ENCODE assay signal across 6 cellular contexts in genomic region chr22:47167921-47168320, GRCh38.
DNase-seq lines count a peak whose midpoint lies in the region; ATAC-seq, FAIRE-seq and TF ChIP-seq lines count a peak whose summit lies in the region.
"Not testable (repeated sequence)": the region's sequence is repeated elsewhere in the genome, so short reads cannot be mapped to it uniquely, and the experiment has no call there.

No MANE protein-coding gene starts in this region.

- peaks cover 9 to 12% (median 12%) of the 10 kb centered on the region in 3 experiments; a peak in 6 of 7 replicates for H3K36me3 Mint-ChIP-seq in H9 (ENCODE audit: insufficient read depth in 1 of 3, low read depth in 3 of 3)
- H3K36me3 Mint-ChIP-seq in activated naive CD8-positive, alpha-beta T cell treated with anti-CD3 and anti-CD28 coated beads, Interleukin-2, amount 10 ng/mL, durations not matched to agents 7 days and 5 days: not testable (repeated sequence)
- H3K36me3 Mint-ChIP-seq in endodermal cell (ENCODE audit: low read depth): peaks cover 15% of the 10 kb centered on the region

- TF ChIP-seq CTCF in H9 (conservative IDR thresholded peaks at IDR 0.05); endodermal cell (conservative IDR thresholded peaks at IDR 0.05); kidney (IDR thresholded peaks at IDR 0.05; ENCODE audit: borderline replicate concordance, extremely low read depth, insufficient read depth); omental fat pad (IDR thresholded peaks at IDR 0.05): not testable (repeated sequence)

- not testable (repeated sequence) for H2BK12ac ChIP-seq in H9 (ENCODE audit: insufficient read length, low read depth, low read length)

- peak; percentile 8 for DNase-seq in H9
- peak; percentile 12 for DNase-seq in activated naive CD8-positive, alpha-beta T cell treated with anti-CD3 and anti-CD28 coated beads, Interleukin-2, amount 10 ng/mL, durations not matched to agents 7 days and 5 days
- peak; percentile 17 for DNase-seq in endodermal cell
- peak; percentile 14 for DNase-seq in kidney
- DNase-seq in omental fat pad (ENCODE audit: low spot score): peak; percentile 13
- peak; percentile 25 for DNase-seq in sciatic nerve (ENCODE audit: low spot score)

- not testable (repeated sequence) for H4K8ac ChIP-seq in H9 (replicated peaks; ENCODE audit: insufficient read length, low read depth, low read length)

- H3K27me3 Mint-ChIP-seq in H9 (ENCODE audit: low read depth); activated naive CD8-positive, alpha-beta T cell treated with anti-CD3 and anti-CD28 coated beads, Interleukin-2, amount 10 ng/mL, durations not matched to agents 7 days and 5 days; endodermal cell (ENCODE audit: insufficient read depth): not testable (repeated sequence)

- H3K79me1 ChIP-seq in H9 (ENCODE audit: insufficient read depth, low read depth, low read length, poor library complexity, severe bottlenecking): not testable (repeated sequence)

- not testable (repeated sequence) for H3K36me3 ChIP-seq in endodermal cell (ENCODE audit: control insufficient read depth, insufficient read depth, low read length); kidney (ENCODE audit: control insufficient read depth in 1 of 2, insufficient read depth in 2 of 2, low read length in 2 of 2)

- not testable (repeated sequence) for H4K5ac ChIP-seq in H9 (ENCODE audit: insufficient read length, low read depth, low read length)

- H2AK5ac ChIP-seq in H9 (ENCODE audit: insufficient read length, low read length): not testable (repeated sequence)

- not testable (repeated sequence) for H2BK20ac ChIP-seq in H9 (ENCODE audit: low read depth, low read length, poor library complexity, severe bottlenecking)

- H3K4ac ChIP-seq in H9 (ENCODE audit: low read depth, low read length): not testable (repeated sequence)

- not testable (repeated sequence) for ATAC-seq in activated naive CD8-positive, alpha-beta T cell treated with anti-CD3 and anti-CD28 coated beads, Interleukin-2, amount 10 ng/mL, durations not matched to agents 7 days and 5 days (ENCODE audit: low read depth); omental fat pad (ENCODE audit: low FRiP score); sciatic nerve

- FAIRE-seq in kidney (lab: Jason Lieb, UNC): not testable (repeated sequence)

- not testable (repeated sequence) for H3K23ac ChIP-seq in H9 (ENCODE audit: insufficient read length, low read depth, low read length)

- not testable (repeated sequence) for H4K91ac ChIP-seq in H9 (ENCODE audit: insufficient read length, low read depth, low read length)

- not testable (repeated sequence) for H3K27me3 ChIP-seq in H9 (ENCODE audit: insufficient read depth, low read length); endodermal cell (ENCODE audit: control insufficient read depth, insufficient read depth, low read length, poor library complexity, severe bottlenecking)

- H3K9ac ChIP-seq in H9 (ENCODE audit: extremely low read depth, insufficient read length, low read length); endodermal cell (ENCODE audit: extremely low read depth, low read length, poor library complexity, severe bottlenecking); kidney (ENCODE audit: low read length in 2 of 2): not testable (repeated sequence)

- not testable (repeated sequence) for H3K4me3 ChIP-seq in endodermal cell (ENCODE audit: low read length); kidney (ENCODE audit: low read length in 2 of 2)

- H3K9me3 Mint-ChIP-seq in H9; activated naive CD8-positive, alpha-beta T cell treated with anti-CD3 and anti-CD28 coated beads, Interleukin-2, amount 10 ng/mL, durations not matched to agents 7 days and 5 days: not testable (repeated sequence)
- peaks cover 10% of the 10 kb centered on the region for H3K9me3 Mint-ChIP-seq in endodermal cell

- WGBS in H9 (ENCODE audit: extremely low coverage, insufficient read length, low lambda C conversion rate): no CpG with 5 or more reads among the region's 6 CpGs
- 91 to 99% methylated on average over 5 to 6 of the region's 6 CpGs for WGBS in endodermal cell (ENCODE audit: insufficient coverage in 1 of 2, insufficient read length in 1 of 2), 2 experiments

- not testable (repeated sequence) for H3T11ph ChIP-seq in H9 (ENCODE audit: low read length)

- H4K20me1 ChIP-seq in H9 (ENCODE audit: control insufficient read depth, insufficient read depth, insufficient read length): not testable (repeated sequence)

- H3K4me1 Mint-ChIP-seq in H9; activated naive CD8-positive, alpha-beta T cell treated with anti-CD3 and anti-CD28 coated beads, Interleukin-2, amount 10 ng/mL, durations not matched to agents 7 days and 5 days; endodermal cell: not testable (repeated sequence)

- H3K56ac ChIP-seq in H9 (ENCODE audit: insufficient read length, low read depth, low read length): not testable (repeated sequence)

- H3K4me1 ChIP-seq in H9 (ENCODE audit: insufficient read depth, low read length); endodermal cell (ENCODE audit: control insufficient read depth, insufficient read depth, low read length); kidney (ENCODE audit: control insufficient read depth in 1 of 2, insufficient read depth in 1 of 2, low read depth in 1 of 2, low read length in 2 of 2): not testable (repeated sequence)

- H3K9me3 ChIP-seq in H9 (ENCODE audit: control insufficient read depth, low read depth, low read length); endodermal cell (ENCODE audit: control insufficient read depth, low read length); kidney (ENCODE audit: control insufficient read depth in 1 of 2, low read length in 2 of 2): not testable (repeated sequence)

- not testable (repeated sequence) for H2BK5ac ChIP-seq in H9 (ENCODE audit: insufficient read length, low read length)

- not testable (repeated sequence) for H2BK120ac ChIP-seq in H9 (ENCODE audit: low read depth, low read length, poor library complexity, severe bottlenecking)

- intact Hi-C loops in kidney (cut with DNase I); sciatic nerve (cut with DNase I): not testable (repeated sequence)

- not testable (repeated sequence) for H3K27ac Mint-ChIP-seq in H9; activated naive CD8-positive, alpha-beta T cell treated with anti-CD3 and anti-CD28 coated beads, Interleukin-2, amount 10 ng/mL, durations not matched to agents 7 days and 5 days; endodermal cell

- H3K4me3 Mint-ChIP-seq in H9; activated naive CD8-positive, alpha-beta T cell treated with anti-CD3 and anti-CD28 coated beads, Interleukin-2, amount 10 ng/mL, durations not matched to agents 7 days and 5 days; endodermal cell: not testable (repeated sequence)

- H3K23me2 ChIP-seq in H9 (ENCODE audit: insufficient read length, low read depth, low read length, poor library complexity, severe bottlenecking): not testable (repeated sequence)

- not testable (repeated sequence) for H3K27ac ChIP-seq in H9 (ENCODE audit: insufficient read length, low read depth, low read length); endodermal cell (ENCODE audit: low read depth, low read length); kidney (ENCODE audit: low read depth in 2 of 2, low read length in 2 of 2)

- POLR2A ChIA-PET in activated naive CD8-positive, alpha-beta T cell treated with anti-CD3 and anti-CD28 coated beads, Interleukin-2, amount 10 ng/mL, durations not matched to agents 7 days and 5 days (lab: Charles Lee): not testable (repeated sequence)

- not testable (repeated sequence) for H3K79me2 ChIP-seq in H9 (ENCODE audit: insufficient read depth, low read length)

- not testable (repeated sequence) for H3K14ac ChIP-seq in H9 (ENCODE audit: insufficient read depth, low read length)

- H2AFZ ChIP-seq in H9 (ENCODE audit: low read length): not testable (repeated sequence)

- H2BK15ac ChIP-seq in H9 (ENCODE audit: low read depth, low read length): not testable (repeated sequence)

- not testable (repeated sequence) for H3K18ac ChIP-seq in H9 (ENCODE audit: insufficient read length, low read depth, low read length)

- H3K4me2 ChIP-seq in H9 (ENCODE audit: insufficient read depth, insufficient read length, low read length): not testable (repeated sequence)
